ENCODE assay signal across 8 cellular contexts in the genomic region with DNA sequence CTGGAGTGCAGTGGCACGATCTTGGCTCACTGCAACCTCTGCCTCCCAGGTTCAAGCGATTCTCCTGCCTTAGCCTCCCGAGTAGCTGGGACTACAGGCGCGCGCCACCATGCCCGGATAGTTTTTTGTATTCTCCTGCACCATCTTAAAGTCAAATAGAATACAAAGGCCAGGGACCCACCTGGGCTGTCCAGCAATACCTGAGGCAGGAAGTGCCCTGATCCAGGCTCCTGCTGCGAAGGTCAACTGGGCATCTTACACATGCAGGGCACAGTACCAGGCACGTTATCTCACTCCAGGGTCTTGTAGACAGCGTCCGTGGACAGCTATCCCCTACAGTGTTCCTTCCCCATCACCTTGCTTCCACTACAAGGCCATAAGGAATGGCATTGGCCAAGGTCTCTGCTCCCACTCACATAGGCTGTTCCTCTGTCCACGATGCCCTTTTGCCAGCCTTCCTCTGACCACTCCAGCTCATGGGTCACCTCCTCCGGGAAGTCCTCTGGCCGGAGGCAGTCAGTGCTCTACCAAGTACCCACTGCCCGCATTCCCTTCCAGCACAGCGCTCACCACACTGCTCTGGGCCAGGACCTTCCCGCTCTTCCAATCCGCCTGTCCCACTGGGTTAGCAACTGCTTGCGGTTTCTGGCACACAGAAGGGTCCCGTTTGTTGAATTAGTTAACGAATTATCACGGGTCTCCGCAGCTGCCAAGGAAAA. TPM values are rescaled to one million over a fixed set of nuclear protein-coding genes. Genes with fewer than 3 reads are reported as not detected.
DNase-seq lines count a peak whose midpoint lies in the region; ATAC-seq, FAIRE-seq and TF ChIP-seq lines count a peak whose summit lies in the region.

No MANE protein-coding gene starts in this region.

- FAIRE-seq in K562 (lab: Jason Lieb, UNC) = no peak

- DNase-seq in DMS79 treated with DMSO at 0.1 percent for 48 hours (lab: John Stamatoyannopoulos, UW) (peak; percentile 0), DMS79 (lab: John Stamatoyannopoulos, UW) (no peak), K562 (ENCODE audit: extremely low read depth in 1 of 4, low spot score in 3 of 4) (no peak), substantia nigra (lab: John Stamatoyannopoulos, UW) (peak in 4 of 49 donors; percentile 10 to 23 (median 20)), cerebellar nuclear complex (lab: John Stamatoyannopoulos, UW) (no peak)
- no peak for DNase-seq in NK-92 treated with Interleukin-12 subunit alpha and Interleukin-12 subunit beta, amount 100 ng/mL, for 24 hours (lab: John Stamatoyannopoulos, UW)

- H3K9ac ChIP-seq in K562 (ENCODE audit: insufficient read depth in 1 of 2, low read depth in 2 of 2, low read length in 2 of 2) = peak overlapping the region; percentile 93 to 97; a peak in 3 of 4 replicates

- no peaks in the 10 kb centered on the region; the same call in 2 of the 3 replicates for H3K36me3 ChIP-seq in K562 (ENCODE audit: control insufficient read depth, insufficient read depth, low read length)

- peaks cover 30 to 34% of the 10 kb centered on the region in 2 experiments for H3K4me1 ChIP-seq in K562 (replicated peaks in 1 of 2; ENCODE audit: control insufficient read depth in 2 of 2, insufficient read depth in 2 of 2, low read length in 2 of 2)

- WGBS in K562 (ENCODE audit: insufficient coverage, low coverage, missing lambda C conversion rate) = 69% methylated on average over 20 of the region's 23 CpGs

- H4K20me1 ChIP-seq in K562 (replicated peaks; ENCODE audit: control insufficient read depth, insufficient read depth, low read length) = peaks cover 13% of the 10 kb centered on the region; the same call in 1 of the 2 replicates

- H3K27ac ChIP-seq in K562 (ENCODE audit: extremely low read depth, low read depth, low read length) (no peak overlapping the region; the same call in 2 of the 3 replicates), layer of hippocampus (ENCODE audit: low read depth, low read length) (peak overlapping the region; percentile 91), substantia nigra (ENCODE audit: low read depth, low read length, poor library complexity, severe bottlenecking) (peak overlapping the region; percentile 66)

- ATAC-seq in K562 (no peak), GM18519 (IDR thresholded peaks at IDR 0.05; ENCODE audit: low FRiP score, unreplicated experiment) (no peak)

- H2AFZ ChIP-seq in K562 (ENCODE audit: low read depth, low read length) = peak overlapping the region; percentile 77

- H3K4me3 ChIP-seq in K562 = peak overlapping the region; percentile 76

- BruUV-seq in K562 (replicated peaks; lab: Mats Ljungman, UMichigan) = TSS peak; percentile 43

- intact Hi-C loops in K562 (cut with micrococcal nuclease) = no loop called here

- TF ChIP-seq RAD21 in K562 (CRISPR knock-in tag; conservative IDR thresholded peaks at IDR 0.05 in 1 of 2, IDR thresholded peaks at IDR 0.05 in 1 of 2) = no peak

- no peak for TF ChIP-seq POLR2A in K562 (conservative IDR thresholded peaks at IDR 0.05)

- no peak for TF ChIP-seq CTCF in K562 (IDR thresholded peaks at IDR 0.05 in 2 of 3, conservative IDR thresholded peaks at IDR 0.05 in 1 of 3; ENCODE audit: insufficient read depth in 2 of 3, low read depth in 1 of 3, low read length in 3 of 3)

- no peaks in the 10 kb centered on the region for H3K27me3 ChIP-seq in K562 (ENCODE audit: control insufficient read depth in 2 of 2, insufficient read depth in 2 of 2, low read length in 2 of 2)
- no peaks in the 10 kb centered on the region for H3K27me3 ChIP-seq in layer of hippocampus (ENCODE audit: control insufficient read depth, insufficient read depth, low read length)

- no peaks in the 10 kb centered on the region for H3K9me3 ChIP-seq in K562 (replicated peaks; ENCODE audit: control insufficient read depth, insufficient read depth, low read depth, low read length)

- CTCF ChIA-PET in K562 (lab: Yijun Ruan, JAX; ENCODE audit: low intra/inter-chr PET ratio) = no interaction called here

- H3K9me1 ChIP-seq in K562 (ENCODE audit: control insufficient read depth, insufficient read depth, low read length) = no peaks in the 10 kb centered on the region

- TF ChIP-seq EP300 in K562 (IDR thresholded peaks at IDR 0.05; ENCODE audit: low read length) = no peak

- H3K79me2 ChIP-seq in K562 (ENCODE audit: control insufficient read depth, insufficient read depth, low read length) = peaks cover 14% of the 10 kb centered on the region; the same call in 1 of the 3 replicates

- H3K4me2 ChIP-seq in K562 (ENCODE audit: insufficient read depth, low read length) = peak overlapping the region; percentile 88

- in situ Hi-C loops in K562 (cut with MboI) = no loop called here

- POLR2A ChIA-PET in K562 (lab: Yijun Ruan, JAX) = interaction anchor here (0.6 to 1.7 kb wide), 8 partner anchors 8 to 555 kb away, joined by 3 to 11 read pairs (median 4); no protein-coding TSS in a partner anchor

TF ChIP-seq in K562, 482 proteins besides CTCF, POLR2A, EP300 and RAD21 (continues in another document):
- TF ChIP-seq MCM2 (IDR thresholded peaks at IDR 0.05; ENCODE audit: low read depth) (no peak), ZNF436 (CRISPR knock-in tag; IDR thresholded peaks at IDR 0.05) (0 out of 2 replicates have a peak, but pooled peaks have one; percentile 41), USF1 (CRISPR knock-in tag; IDR thresholded peaks at IDR 0.05) (0 out of 2 replicates have a peak, but pooled peaks have one; percentile 12), ELF1 (tag; IDR thresholded peaks at IDR 0.05) (no peak), KAT2B (IDR thresholded peaks at IDR 0.05; ENCODE audit: low read depth, low read length) (no peak), ZNF232 (CRISPR knock-in tag; IDR thresholded peaks at IDR 0.05) (no peak), SRSF9 (IDR thresholded peaks at IDR 0.05; ENCODE audit: borderline replicate concordance, low read depth, low read length) (no peak), ZNF354B (CRISPR knock-in tag; IDR thresholded peaks at IDR 0.05) (no peak), ZC3H4 (CRISPR knock-in tag; IDR thresholded peaks at IDR 0.05; ENCODE audit: borderline replicate concordance) (0 out of 2 replicates have a peak, but pooled peaks have one; percentile 15), ARHGAP35 (IDR thresholded peaks at IDR 0.05; ENCODE audit: partially characterized antibody) (no peak)
- TF ChIP-seq, protein P1, sequence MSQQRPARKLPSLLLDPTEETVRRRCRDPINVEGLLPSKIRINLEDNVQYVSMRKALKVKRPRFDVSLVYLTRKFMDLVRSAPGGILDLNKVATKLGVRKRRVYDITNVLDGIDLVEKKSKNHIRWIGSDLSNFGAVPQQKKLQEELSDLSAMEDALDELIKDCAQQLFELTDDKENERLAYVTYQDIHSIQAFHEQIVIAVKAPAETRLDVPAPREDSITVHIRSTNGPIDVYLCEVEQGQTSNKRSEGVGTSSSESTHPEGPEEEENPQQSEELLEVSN (IDR thresholded peaks at IDR 0.05; ENCODE audit: borderline replicate concordance in 1 of 2, extremely low read depth in 1 of 2, insufficient read depth in 1 of 2, insufficient read length in 1 of 2, low read depth in 1 of 2, low read length in 1 of 2, poor library complexity in 1 of 2, severe bottlenecking in 1 of 2) = peak in 1 of 2 experiments; percentile 20

RNA-seq across cellular contexts. Expression of gene P4HA2, which starts 1.0 kb away (rescaled TPM):
- 85.5 and 109 TPM in 2 replicates for total RNA-seq in K562 (2011; cell fraction: chromatin; rRNA removed; ENCODE audit: low replicate concordance)
- total RNA-seq in K562 (2011; cell fraction: nucleolus; rRNA removed) = 93.4 and 102 TPM in 2 replicates
- 98.7 and 106 TPM in 2 replicates for total RNA-seq in K562 (2011; cell fraction: nucleoplasm; rRNA removed)
- total RNA-seq in K562 (2014; rRNA removed) (11.9 and 12.1 TPM in 2 replicates), K562 (2014; rRNA removed; fragmentation: Illumina TruSeq; extraction: Trizol) (11.6 and 12.7 TPM in 2 replicates), K562 (2015; rRNA removed; fragmentation: Illumina TruSeq; extraction: Trizol) (11.2 and 11.4 TPM in 2 replicates), K562 (2021) (14.2 and 14.3 TPM in 2 replicates)
- polyA plus RNA-seq in K562 (2011; rRNA removed) (50.0 and 59.7 TPM in 2 replicates), K562 (2014; fragmentation: Illumina TruSeq; extraction: Trizol) (10.7 and 12.5 TPM in 2 replicates), K562 (2014; fragmentation: Nextera tagmentation; extraction: Ambion mirVana) (10 to 100 TPM; 17.9 to 29.2 TPM), K562 (2014; rRNA removed) (9.6 and 10.7 TPM in 2 replicates)
- 34.9 and 51.8 TPM in 2 replicates for polyA plus RNA-seq in K562 (2011; cell fraction: cytosol; rRNA removed)
- 59.8 and 76.7 TPM in 2 replicates for polyA plus RNA-seq in K562 (2011; cell fraction: nucleus; rRNA removed)
- 20.8 and 31.5 TPM in 2 replicates for polyA plus RNA-seq in K562 (2012)
- 50.0 and 59.9 TPM in 2 replicates for polyA minus RNA-seq in K562 (2011; rRNA and poly(A)+ RNA removed)
- polyA minus RNA-seq in K562 (2011; cell fraction: cytosol; rRNA and poly(A)+ RNA removed) = 21.2 and 21.5 TPM in 2 replicates
- polyA minus RNA-seq in K562 (2011; cell fraction: nucleus; rRNA and poly(A)+ RNA removed) = 18.2 and 27.4 TPM in 2 replicates

RNA-seq across cellular contexts. Expression of gene PDLIM4, which starts 30.8 kb away (rescaled TPM):
- total RNA-seq in K562 (2011; cell fraction: chromatin; rRNA removed; ENCODE audit: low replicate concordance) = 15.3 and 55.6 TPM in 2 replicates
- total RNA-seq in K562 (2011; cell fraction: nucleolus; rRNA removed) = 40.3 and 43.7 TPM in 2 replicates
- total RNA-seq in K562 (2011; cell fraction: nucleoplasm; rRNA removed) = 22.2 and 23.8 TPM in 2 replicates
- total RNA-seq in K562 (2014; rRNA removed) (13.1 and 22.8 TPM in 2 replicates), K562 (2014; rRNA removed; fragmentation: Illumina TruSeq; extraction: Trizol) (3.5 and 4.5 TPM in 2 replicates), K562 (2015; rRNA removed; fragmentation: Illumina TruSeq; extraction: Trizol) (12.1 and 12.3 TPM in 2 replicates), K562 (2021) (31.5 and 32.8 TPM in 2 replicates)
- polyA plus RNA-seq in K562 (2011; rRNA removed) (13.6 and 17.2 TPM in 2 replicates), K562 (2014; fragmentation: Illumina TruSeq; extraction: Trizol) (28.9 and 44.6 TPM in 2 replicates), K562 (2014; fragmentation: Nextera tagmentation; extraction: Ambion mirVana) (under 1 TPM; 0.28 to 0.73 TPM), K562 (2014; rRNA removed) (14.0 and 21.3 TPM in 2 replicates)
- polyA plus RNA-seq in K562 (2011; cell fraction: cytosol; rRNA removed) = 29.6 and 178 TPM in 2 replicates
- polyA plus RNA-seq in K562 (2011; cell fraction: nucleus; rRNA removed) = 34.4 and 101 TPM in 2 replicates
- 25.0 and 31.0 TPM in 2 replicates for polyA plus RNA-seq in K562 (2012)
- polyA minus RNA-seq in K562 (2011; rRNA and poly(A)+ RNA removed) = 3.7 and 7.8 TPM in 2 replicates
- 29.4 and 30.8 TPM in 2 replicates for polyA minus RNA-seq in K562 (2011; cell fraction: cytosol; rRNA and poly(A)+ RNA removed)
- polyA minus RNA-seq in K562 (2011; cell fraction: nucleus; rRNA and poly(A)+ RNA removed) = 19.0 and 26.5 TPM in 2 replicates
